In genomic region chr22:36377022-36377631, GRCh38 we compare ENCODE assay signal across 2 cellular contexts.
A peak's percentile ranks its signal among the peaks of the same experiment; 100 is the strongest.
TF ChIP-seq lines count a peak whose summit lies in the region.

No MANE protein-coding gene starts in this region.

TF ChIP-seq in liver, 16 proteins besides CTCF, POLR2A, EP300 and RAD21 (continued from another document):
- TF ChIP-seq ZBTB33 (IDR thresholded peaks at IDR 0.05) (no peak), JUND (IDR thresholded peaks at IDR 0.05) (no peak), GABPA (IDR thresholded peaks at IDR 0.05 in 1 of 2, conservative IDR thresholded peaks at IDR 0.05 in 1 of 2) (peak in 1 of 2 donors; percentile 21), HNF4G (IDR thresholded peaks at IDR 0.05) (no peak), MAX (IDR thresholded peaks at IDR 0.05) (no peak), ATF3 (IDR thresholded peaks at IDR 0.05) (no peak), TAF1 (conservative IDR thresholded peaks at IDR 0.05) (no peak), FOXA1 (IDR thresholded peaks at IDR 0.05) (no peak), YY1 (IDR thresholded peaks at IDR 0.05) (no peak), HNF4A (conservative IDR thresholded peaks at IDR 0.05) (no peak), REST (IDR thresholded peaks at IDR 0.05) (no peak), RXRA (IDR thresholded peaks at IDR 0.05) (peak in 1 of 2 donors; percentile 23), SP1 (IDR thresholded peaks at IDR 0.05) (peak; percentile 40), FOXA2 (IDR thresholded peaks at IDR 0.05) (no peak)

TF ChIP-seq in HepG2, 621 proteins besides CTCF, POLR2A, EP300 and RAD21:
- TF ChIP-seq ZBTB26 (CRISPR knock-in tag; IDR thresholded peaks at IDR 0.05; ENCODE audit: borderline replicate concordance) (no peak), RARG (CRISPR knock-in tag; IDR thresholded peaks at IDR 0.05; ENCODE audit: low read depth) (no peak), ZNF83 (CRISPR knock-in tag; IDR thresholded peaks at IDR 0.05; ENCODE audit: borderline replicate concordance) (no peak), ZBTB39 (CRISPR knock-in tag; IDR thresholded peaks at IDR 0.05) (no peak), ATF5 (CRISPR knock-in tag; IDR thresholded peaks at IDR 0.05; ENCODE audit: low read depth) (no peak), POGZ (CRISPR knock-in tag; IDR thresholded peaks at IDR 0.05) (no peak), ZNF251 (CRISPR knock-in tag; IDR thresholded peaks at IDR 0.05) (no peak), ZKSCAN8 (CRISPR knock-in tag; IDR thresholded peaks at IDR 0.05; ENCODE audit: borderline replicate concordance) (no peak), BCL3 (CRISPR knock-in tag; IDR thresholded peaks at IDR 0.05) (no peak), ZNF362 (CRISPR knock-in tag; IDR thresholded peaks at IDR 0.05; ENCODE audit: borderline replicate concordance) (no peak), ZNF235 (CRISPR knock-in tag; IDR thresholded peaks at IDR 0.05; ENCODE audit: borderline replicate concordance) (no peak), ZNF552 (CRISPR knock-in tag; IDR thresholded peaks at IDR 0.05; ENCODE audit: borderline replicate concordance) (no peak), HDAC1 (CRISPR knock-in tag; IDR thresholded peaks at IDR 0.05) (no peak), ZNF556 (CRISPR knock-in tag; IDR thresholded peaks at IDR 0.05; ENCODE audit: borderline replicate concordance) (no peak)
